ENCODE assay signal across 28 cellular contexts in the genomic region with DNA sequence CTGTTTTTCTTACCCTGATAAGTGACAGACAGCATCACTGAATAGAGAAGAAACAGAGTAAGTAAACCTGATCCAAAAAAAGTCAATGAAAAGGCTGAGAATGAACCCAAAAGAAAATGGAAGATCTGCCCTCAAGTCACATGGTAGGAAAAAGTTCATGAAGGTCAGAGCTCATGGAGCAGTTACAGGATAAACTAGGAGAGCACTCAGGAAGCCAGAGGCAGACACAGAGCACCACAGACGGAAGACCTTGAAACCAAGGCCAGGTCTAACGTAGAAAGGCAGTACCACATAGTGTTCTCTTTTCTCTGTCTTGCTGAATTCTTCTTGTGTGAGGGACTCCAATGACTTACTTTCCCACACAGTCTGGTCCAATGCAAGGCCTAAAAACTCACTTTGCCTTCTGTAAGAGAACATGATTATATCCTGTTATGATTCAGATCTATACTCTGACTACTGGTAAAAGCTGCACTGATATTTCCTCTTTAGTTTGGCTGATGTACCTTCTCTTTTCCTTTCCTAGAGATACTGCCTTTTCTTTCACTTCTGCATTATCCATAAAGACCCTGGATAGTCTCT. TPM values are rescaled to one million over a fixed set of nuclear protein-coding genes. Genes with fewer than 3 reads are reported as not detected.
DNase-seq lines count a peak whose midpoint lies in the region; ATAC-seq lines count a peak whose summit lies in the region.
"Had no signal": no experiment of that assay in that cellular context is flagged by ENCODE, and none has a peak within 500 bp of the region (broad histone marks: within the 10 kb centered on the region; RNA-seq: fewer than 3 reads in every experiment).

No MANE protein-coding gene starts in this region.

- no peak overlapping the region for H3K4me3 Mint-ChIP-seq in activated CD4-positive, alpha-beta T cell treated with anti-CD3 and anti-CD28 coated beads, Interleukin-2, amount 10 ng/mL, durations not matched to agents 24 days and 14 days
- H3K4me3 Mint-ChIP-seq: nephron had no signal

- no peaks in the 10 kb centered on the region for H3K27me3 Mint-ChIP-seq in activated CD4-positive, alpha-beta T cell treated with anti-CD3 and anti-CD28 coated beads, Interleukin-2, amount 10 ng/mL, durations not matched to agents 24 days and 14 days

- peaks cover 11% of the 10 kb centered on the region for H3K4me1 Mint-ChIP-seq in activated CD4-positive, alpha-beta T cell treated with anti-CD3 and anti-CD28 coated beads, Interleukin-2, amount 10 ng/mL, durations not matched to agents 24 days and 14 days
- H3K4me1 Mint-ChIP-seq: nephron had no signal

- H3K9me3 Mint-ChIP-seq in activated CD4-positive, alpha-beta T cell treated with anti-CD3 and anti-CD28 coated beads, Interleukin-2, amount 10 ng/mL, durations not matched to agents 24 days and 14 days = peaks cover 6% of the 10 kb centered on the region

- intact Hi-C loops in activated CD4-positive, alpha-beta T cell treated with anti-CD3 and anti-CD28 coated beads, Interleukin-2, amount 10 ng/mL, durations not matched to agents 24 days and 14 days (cut with micrococcal nuclease) = no loop called here

- no peak for DNase-seq in activated CD4-positive, alpha-beta T cell treated with anti-CD3 and anti-CD28 coated beads, Interleukin-2, amount 10 ng/mL, durations not matched to agents 24 days and 14 days
- DNase-seq in activated CD4-positive, alpha-beta T cell treated with anti-CD3 and anti-CD28 coated beads, Interleukin-2, amount 50 U/mL, for 4 hours = no peak
- DNase-seq in CD1c-positive myeloid dendritic cell (ENCODE audit: extremely low spot score) (peak; percentile 21), UCSD-AML1 (lab: John Stamatoyannopoulos, UW; ENCODE audit: unreplicated experiment) (peak; percentile 11), NCI-H82 treated with DMSO at 0.1 percent for 48 hours (lab: John Stamatoyannopoulos, UW; ENCODE audit: unreplicated experiment) (no peak)
- no peak for DNase-seq in activated effector memory CD4-positive, alpha-beta T cell treated with anti-CD3 and anti-CD28 coated beads, Interleukin-2, amount 50 U/mL, for 16 hours
- no peak for DNase-seq in stimulated activated CD4-positive, alpha-beta T cell treated with anti-CD3 and anti-CD28 coated beads, Interleukin-2, amount 100 ng/mL, for 24 hours
- DNase-seq: activated naive CD4-positive, alpha-beta T cell; AML-193; effector CD4-positive, alpha-beta T cell; EL; hippocampal formation; Karpas-422; left cardiac atrium; mammary epithelial cell; NCI-H1436 treated with DMSO at 0.1 percent for 48 hours; NCI-H2081 treated with DMSO at 0.1 percent for 48 hours; NCI-H2227 treated with DMSO at 0.1 percent for 48 hours; NCI-H526 treated with DMSO at 0.1 percent for 48 hours; psoas muscle; SHP77 treated with DMSO at 0.1 percent for 48 hours; sigmoid colon; stimulated activated CD4-positive, alpha-beta T cell treated with anti-CD3 and anti-CD28 coated beads, Interleukin-12 subunit alpha, Interleukin-12 subunit beta, amount 100 ng/mL, for 4 hours; stimulated activated CD4-positive, alpha-beta T cell treated with anti-CD3 and anti-CD28 coated beads, Interleukin-4, amount 100 ng/mL, for 24 hours; T1000; trophoblast cell had no signal

- peak overlapping the region; percentile 60 for H3K27ac Mint-ChIP-seq in activated CD4-positive, alpha-beta T cell treated with anti-CD3 and anti-CD28 coated beads, Interleukin-2, amount 10 ng/mL, durations not matched to agents 24 days and 14 days
- H3K27ac Mint-ChIP-seq: nephron had no signal

- ATAC-seq in HG02870 (IDR thresholded peaks at IDR 0.05; ENCODE audit: unreplicated experiment) = peak; percentile 41
- ATAC-seq: left cardiac atrium, psoas muscle had no signal

- peaks cover 2% of the 10 kb centered on the region for H3K36me3 Mint-ChIP-seq in activated CD4-positive, alpha-beta T cell treated with anti-CD3 and anti-CD28 coated beads, Interleukin-2, amount 10 ng/mL, durations not matched to agents 24 days and 14 days (ENCODE audit: low read depth)

RNA-seq across cellular contexts. Expression of gene RTCA, which starts 40.8 kb away (rescaled TPM):
- total RNA-seq in activated CD4-positive, alpha-beta T cell treated with anti-CD3 and anti-CD28 coated beads, Interleukin-2, amount 10 ng/mL, durations not matched to agents 24 days and 14 days = 48.5 and 49.1 TPM in 2 replicates

RNA-seq across cellular contexts. Expression of gene CDC14A, which starts 45.5 kb away (rescaled TPM):
- 10.3 and 11.0 TPM in 2 replicates for total RNA-seq in activated CD4-positive, alpha-beta T cell treated with anti-CD3 and anti-CD28 coated beads, Interleukin-2, amount 10 ng/mL, durations not matched to agents 24 days and 14 days

RNA-seq across cellular contexts. Expression of gene DBT, which starts 57.2 kb away (rescaled TPM):
- 11.9 and 12.4 TPM in 2 replicates for total RNA-seq in activated CD4-positive, alpha-beta T cell treated with anti-CD3 and anti-CD28 coated beads, Interleukin-2, amount 10 ng/mL, durations not matched to agents 24 days and 14 days

Comparison
In these comparisons a context has a peak if more than half of its experiments do, and no peak if none do; other contexts are left out.
1. DNase-seq: peak in CD1c-positive myeloid dendritic cell (single experiment) and UCSD-AML1 (single experiment); none in activated CD4-positive, alpha-beta T cell treated with anti-CD3 and anti-CD28 coated beads, Interleukin-2, amount 10 ng/mL, durations not matched to agents 24 days and 14 days (single experiment), activated CD4-positive, alpha-beta T cell treated with anti-CD3 and anti-CD28 coated beads, Interleukin-2, amount 50 U/mL, for 4 hours (0 of 2), NCI-H82 treated with DMSO at 0.1 percent for 48 hours (single experiment), activated effector memory CD4-positive, alpha-beta T cell treated with anti-CD3 and anti-CD28 coated beads, Interleukin-2, amount 50 U/mL, for 16 hours (single experiment) and stimulated activated CD4-positive, alpha-beta T cell treated with anti-CD3 and anti-CD28 coated beads, Interleukin-2, amount 100 ng/mL, for 24 hours (0 of 2).